ENCODE assay signal across 17 cellular contexts in the genomic region with DNA sequence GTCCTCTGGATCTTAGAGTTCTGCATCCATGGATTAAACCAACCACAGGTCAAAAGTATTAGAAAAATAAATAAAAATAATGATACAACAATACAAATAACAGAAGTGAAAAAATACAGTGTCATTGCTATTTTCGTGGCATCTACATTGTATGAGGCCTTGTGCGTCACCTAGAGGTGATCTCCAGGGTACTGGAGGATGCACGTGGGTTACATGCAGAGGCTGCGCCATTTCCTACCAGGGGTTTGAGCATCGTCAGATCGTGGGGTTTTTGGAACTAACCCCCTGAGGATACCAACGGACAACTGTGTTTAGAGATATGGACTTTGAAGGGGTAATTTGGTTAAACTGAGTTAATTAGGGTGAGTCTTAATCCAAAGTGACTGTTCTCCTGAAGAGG.
DNase-seq lines count a peak whose midpoint lies in the region; ATAC-seq, FAIRE-seq and TF ChIP-seq lines count a peak whose summit lies in the region.
"Had no signal": no experiment of that assay in that cellular context is flagged by ENCODE, and none has a peak within 500 bp of the region (broad histone marks: within the 10 kb centered on the region; RNA-seq: fewer than 3 reads in every experiment).

No MANE protein-coding gene starts in this region.

- H3K27ac Mint-ChIP-seq in memory B cell, result no peak overlapping the region
- H3K27ac Mint-ChIP-seq: CD8-positive, alpha-beta T cell; GM23338 had no signal

- no peak overlapping the region for H3K4me3 Mint-ChIP-seq in memory B cell
- H3K4me3 Mint-ChIP-seq: CD8-positive, alpha-beta T cell; GM23338 had no signal

- no peaks in the 10 kb centered on the region for H3K9me2 ChIP-seq in DOHH2 (replicated peaks; ENCODE audit: control insufficient read depth, low read length)
- no peaks in the 10 kb centered on the region for H3K9me2 ChIP-seq in OCI-LY7 (ENCODE audit: insufficient read depth, low read length)

- no peaks in the 10 kb centered on the region for H3K9me3 ChIP-seq in DOHH2 (ENCODE audit: control insufficient read depth, insufficient read depth, low read length)
- no peaks in the 10 kb centered on the region for H3K9me3 ChIP-seq in OCI-LY7 (ENCODE audit: low read length)
- H3K9me3 ChIP-seq in lower lobe of right lung, result no peaks in the 10 kb centered on the region
- H3K9me3 ChIP-seq: A549 had no signal

- H3K27me3 ChIP-seq in DOHH2 (ENCODE audit: control insufficient read depth, low read length) (0 out of 2 replicates have a peak, but pooled peaks cover 5% of the 10 kb centered on the region), lower lobe of right lung (ENCODE audit: low read depth) (peaks cover 55% of the 10 kb centered on the region)

- no peaks in the 10 kb centered on the region for H3K36me3 Mint-ChIP-seq in memory B cell
- H3K36me3 Mint-ChIP-seq: CD8-positive, alpha-beta T cell had no signal

- H3K4me3 ChIP-seq in DOHH2 (ENCODE audit: low read length) (no peak overlapping the region), OCI-LY7 (ENCODE audit: low read depth, low read length, poor library complexity, severe bottlenecking) (no peak overlapping the region), lower lobe of right lung (no peak overlapping the region)
- H3K4me3 ChIP-seq: A549, GM12878, GM23338 had no signal

- intact Hi-C loops in OCI-LY7 (cut with micrococcal nuclease; ENCODE audit: unreplicated experiment), result loop anchor here (2.0 to 10.0 kb wide), 2 partner anchors 105 to 213 kb away; no protein-coding TSS in a partner anchor
- intact Hi-C loops in lower lobe of right lung (cut with DNase I), result no loop called here

- H3K27ac ChIP-seq in DOHH2 (ENCODE audit: low read depth, low read length) (no peak overlapping the region), OCI-LY7 (ENCODE audit: low read depth, low read length, poor library complexity, severe bottlenecking) (no peak overlapping the region), lower lobe of right lung (no peak overlapping the region)
- H3K27ac ChIP-seq: A549, C4-2B, KMS-11 had no signal

- H3F3A ChIP-seq in DOHH2 (ENCODE audit: control insufficient read depth, insufficient read depth), result no peaks in the 10 kb centered on the region

- CTCF ChIA-PET in OCI-LY7 (lab: Charles Lee; ENCODE audit: unreplicated experiment), result no interaction called here

- FAIRE-seq in frontal cortex (lab: Jason Lieb, UNC), result no peak
- FAIRE-seq: A549, D721Med, GM12878 had no signal

- no peaks in the 10 kb centered on the region for H4K20me1 ChIP-seq in DOHH2 (ENCODE audit: control insufficient read depth, insufficient read depth, low read depth, low read length)
- H4K20me1 ChIP-seq in OCI-LY7 (ENCODE audit: insufficient read depth, low read length), result no peaks in the 10 kb centered on the region

- no peaks in the 10 kb centered on the region for H3K9me3 Mint-ChIP-seq in memory B cell
- H3K9me3 Mint-ChIP-seq: CD8-positive, alpha-beta T cell had no signal

- no peak overlapping the region for H2AFZ ChIP-seq in OCI-LY7 (ENCODE audit: low read length)
- H2AFZ ChIP-seq: GM23338 had no signal

- no peaks in the 10 kb centered on the region for H3K36me3 ChIP-seq in DOHH2 (ENCODE audit: control insufficient read depth, low read length)
- no peaks in the 10 kb centered on the region for H3K36me3 ChIP-seq in OCI-LY7 (ENCODE audit: insufficient read depth, low read length)
- H3K36me3 ChIP-seq in lower lobe of right lung, result no peaks in the 10 kb centered on the region

- H3K79me2 ChIP-seq in DOHH2 (ENCODE audit: control insufficient read depth, low read length), result no peaks in the 10 kb centered on the region
- no peaks in the 10 kb centered on the region for H3K79me2 ChIP-seq in OCI-LY7 (ENCODE audit: insufficient read depth, low read depth, low read length)

- H3K4me1 ChIP-seq in DOHH2 (ENCODE audit: control insufficient read depth, low read length) (peaks cover 11% of the 10 kb centered on the region), OCI-LY7 (ENCODE audit: insufficient read depth, low read length, poor library complexity, severe bottlenecking) (peaks cover 28% of the 10 kb centered on the region), lower lobe of right lung (no peaks in the 10 kb centered on the region)

- peaks cover 7% of the 10 kb centered on the region for H3K4me1 Mint-ChIP-seq in memory B cell

- no peak overlapping the region for H3K4me2 ChIP-seq in DOHH2 (ENCODE audit: low read length)
- H3K4me2 ChIP-seq in OCI-LY7 (ENCODE audit: low read length), result no peak overlapping the region
- H3K4me2 ChIP-seq: A549, GM23338, KMS-11 had no signal

- peaks cover 23% of the 10 kb centered on the region for H3K27me3 Mint-ChIP-seq in memory B cell

- TF ChIP-seq CTCF in DOHH2 (IDR thresholded peaks at IDR 0.05; ENCODE audit: low read depth, low read length, poor library complexity, severe bottlenecking), result peak; percentile 23
- peak; percentile 76 for TF ChIP-seq CTCF in OCI-LY7 (conservative IDR thresholded peaks at IDR 0.05; ENCODE audit: low read length)
- no peak for TF ChIP-seq CTCF in lower lobe of right lung (IDR thresholded peaks at IDR 0.05)

- peak; percentile 76 for ATAC-seq in memory B cell (ENCODE audit: low read depth)
- no peak for ATAC-seq in lower lobe of right lung
- ATAC-seq in GM19023 (IDR thresholded peaks at IDR 0.05; ENCODE audit: unreplicated experiment), result no peak
- ATAC-seq: A549; CD8-positive, alpha-beta T cell; GM12878; GM23338 had no signal

- no TSS peak for BruUV-seq in OCI-LY7 (replicated peaks; lab: Mats Ljungman, UMichigan)

- peak; percentile 24 for DNase-seq in NAMALWA (ENCODE audit: low spot score)
- peak; percentile 69 for DNase-seq in OCI-LY7 (ENCODE audit: low spot score)
- no peak for DNase-seq in memory B cell (ENCODE audit: low spot score in 2 of 2)
- DNase-seq in frontal cortex (ENCODE audit: low spot score in 2 of 2), result no peak
- no peak for DNase-seq in lower lobe of right lung
- DNase-seq in pons (ENCODE audit: low spot score), result no peak
- DNase-seq: CD8-positive, alpha-beta T cell; GDM1; H7 had no signal

- POLR2A ChIA-PET in OCI-LY7 (lab: Charles Lee), result no interaction called here

Comparison
In these comparisons a context has a peak if more than half of its experiments do, and no peak if none do; other contexts are left out.
1. DNase-seq: peak in NAMALWA (single experiment) and OCI-LY7 (single experiment); none in memory B cell (0 of 2), frontal cortex (0 of 2), lower lobe of right lung (single experiment) and pons (single experiment).